Comparison of ENCODE assay signal across 1 cellular context in the genomic region with DNA sequence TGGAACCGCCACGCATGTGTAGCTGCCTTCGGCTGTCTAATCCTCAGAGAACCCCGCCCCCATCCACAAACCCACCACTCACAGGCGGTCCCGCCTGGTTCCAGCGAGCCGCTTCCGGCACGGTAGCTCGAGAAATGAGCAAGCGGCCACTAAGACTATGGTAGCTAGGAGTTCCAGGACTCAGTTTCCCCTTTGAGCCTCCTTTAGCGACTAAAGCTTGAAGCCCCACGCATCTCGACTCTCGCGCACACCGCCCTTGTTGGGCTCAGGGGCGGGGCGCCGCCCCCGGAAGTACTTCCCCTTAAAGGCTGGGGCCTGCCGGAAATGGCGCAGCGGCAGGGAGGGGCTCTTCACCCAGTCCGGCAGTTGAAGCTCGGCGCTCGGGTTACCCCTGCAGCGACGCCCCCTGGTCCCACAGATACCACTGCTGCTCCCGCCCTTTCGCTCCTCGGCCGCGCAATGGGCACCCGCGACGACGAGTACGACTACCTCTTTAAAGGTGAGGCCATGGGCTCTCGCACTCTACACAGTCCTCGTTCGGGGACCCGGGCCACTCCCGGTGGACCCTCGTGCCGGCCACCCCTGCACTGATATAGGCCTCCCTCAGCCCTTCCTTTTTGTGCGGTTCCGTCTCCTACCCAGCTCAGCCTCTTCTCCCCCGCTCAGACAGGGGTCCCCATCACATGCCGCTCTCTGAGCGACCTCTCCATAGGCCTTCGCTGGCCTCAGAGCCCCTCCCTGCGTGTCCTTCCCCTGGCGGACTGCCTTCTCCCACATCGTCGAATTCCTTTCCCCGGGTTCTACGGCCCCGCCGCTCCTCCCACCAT.
TF ChIP-seq lines count a peak whose summit lies in the region.

A gene (plus strand): TSS at position 365 of the 827 bp plus-strand sequence. CDS start 95 bp downstream, at position 460.

TF ChIP-seq in HepG2, 621 proteins besides CTCF, POLR2A, EP300 and RAD21 (continued from another document and continues in another):
- TF ChIP-seq, protein P1, sequence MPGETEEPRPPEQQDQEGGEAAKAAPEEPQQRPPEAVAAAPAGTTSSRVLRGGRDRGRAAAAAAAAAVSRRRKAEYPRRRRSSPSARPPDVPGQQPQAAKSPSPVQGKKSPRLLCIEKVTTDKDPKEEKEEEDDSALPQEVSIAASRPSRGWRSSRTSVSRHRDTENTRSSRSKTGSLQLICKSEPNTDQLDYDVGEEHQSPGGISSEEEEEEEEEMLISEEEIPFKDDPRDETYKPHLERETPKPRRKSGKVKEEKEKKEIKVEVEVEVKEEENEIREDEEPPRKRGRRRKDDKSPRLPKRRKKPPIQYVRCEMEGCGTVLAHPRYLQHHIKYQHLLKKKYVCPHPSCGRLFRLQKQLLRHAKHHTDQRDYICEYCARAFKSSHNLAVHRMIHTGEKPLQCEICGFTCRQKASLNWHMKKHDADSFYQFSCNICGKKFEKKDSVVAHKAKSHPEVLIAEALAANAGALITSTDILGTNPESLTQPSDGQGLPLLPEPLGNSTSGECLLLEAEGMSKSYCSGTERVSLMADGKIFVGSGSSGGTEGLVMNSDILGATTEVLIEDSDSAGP (CRISPR knock-in tag; IDR thresholded peaks at IDR 0.05; ENCODE audit: borderline replicate concordance): peak; percentile 91; the same call in 1 of the 2 replicates
- TF ChIP-seq ZNF761 (CRISPR knock-in tag; conservative IDR thresholded peaks at IDR 0.05) (peak; percentile 77), NR2F6 (IDR thresholded peaks at IDR 0.05) (no peak), NR2F6 (CRISPR knock-in tag; IDR thresholded peaks at IDR 0.05) (no peak; the same call in 1 of the 2 replicates), ZNF263 (CRISPR knock-in tag; IDR thresholded peaks at IDR 0.05) (no peak), ZNF7 (CRISPR knock-in tag; IDR thresholded peaks at IDR 0.05) (no peak), ZNF33B (CRISPR knock-in tag; IDR thresholded peaks at IDR 0.05) (no peak; the same call in 1 of the 2 replicates), MYC (CRISPR knock-in tag; IDR thresholded peaks at IDR 0.05; ENCODE audit: borderline replicate concordance) (peak; percentile 79; the same call in 1 of the 2 replicates), ZNF484 (CRISPR knock-in tag; IDR thresholded peaks at IDR 0.05; ENCODE audit: borderline replicate concordance, low read depth) (no peak), MLLT10 (CRISPR knock-in tag; IDR thresholded peaks at IDR 0.05) (no peak), HOXA3 (CRISPR knock-in tag; IDR thresholded peaks at IDR 0.05) (peak; percentile 78), ZEB1 (IDR thresholded peaks at IDR 0.05; ENCODE audit: insufficient replicate concordance, low read depth) (no peak), ZFP62 (CRISPR knock-in tag; IDR thresholded peaks at IDR 0.05) (no peak), MBD4 (IDR thresholded peaks at IDR 0.05; ENCODE audit: borderline replicate concordance, low read length) (no peak), YEATS4 (CRISPR knock-in tag; IDR thresholded peaks at IDR 0.05; ENCODE audit: borderline replicate concordance) (peak; percentile 80), ZNF616 (CRISPR knock-in tag; IDR thresholded peaks at IDR 0.05; ENCODE audit: low read depth) (peak; percentile 57; the same call in 1 of the 2 replicates), ATAD3A (CRISPR knock-in tag; IDR thresholded peaks at IDR 0.05) (no peak), NR2C2 (CRISPR knock-in tag; IDR thresholded peaks at IDR 0.05; ENCODE audit: borderline replicate concordance) (peak; percentile 99), NFATC3 (CRISPR knock-in tag; IDR thresholded peaks at IDR 0.05) (no peak; the same call in 1 of the 2 replicates), GFI1 (CRISPR knock-in tag; IDR thresholded peaks at IDR 0.05; ENCODE audit: borderline replicate concordance) (peak; percentile 80), ZFP82 (CRISPR knock-in tag; IDR thresholded peaks at IDR 0.05; ENCODE audit: borderline replicate concordance) (peak; percentile 49; the same call in 1 of the 2 replicates), ZSCAN29 (CRISPR knock-in tag; conservative IDR thresholded peaks at IDR 0.05) (0 out of 2 replicates have a peak, but pooled peaks have one; percentile 13), GABPA (IDR thresholded peaks at IDR 0.05; ENCODE audit: low read depth, low read length) (peak; percentile 94), GABPA (CRISPR knock-in tag; IDR thresholded peaks at IDR 0.05; ENCODE audit: low read depth) (peak; percentile 98), DNMT3B (CRISPR knock-in tag; conservative IDR thresholded peaks at IDR 0.05) (0 out of 2 replicates have a peak, but pooled peaks have one; percentile 28), SIX4 (CRISPR knock-in tag; IDR thresholded peaks at IDR 0.05) (peak; percentile 82), ZNF350 (CRISPR knock-in tag; IDR thresholded peaks at IDR 0.05; ENCODE audit: borderline replicate concordance, low read depth) (peak; percentile 93), ZNF207 (IDR thresholded peaks at IDR 0.05; ENCODE audit: borderline replicate concordance) (no peak), ZNF251 (CRISPR knock-in tag; IDR thresholded peaks at IDR 0.05) (no peak), HOXA5 (CRISPR knock-in tag; IDR thresholded peaks at IDR 0.05) (peak; percentile 17), HMG20A (CRISPR knock-in tag; IDR thresholded peaks at IDR 0.05; ENCODE audit: borderline replicate concordance) (peak; percentile 16; the same call in 1 of the 2 replicates), AGO1 (IDR thresholded peaks at IDR 0.05; ENCODE audit: low read depth, low read length, poor library complexity, severe bottlenecking) (peak; percentile 65), ZFP90 (CRISPR knock-in tag; IDR thresholded peaks at IDR 0.05; ENCODE audit: borderline replicate concordance) (peak; percentile 26), ZNF160 (CRISPR knock-in tag; IDR thresholded peaks at IDR 0.05) (peak; percentile 54; the same call in 1 of the 2 replicates), DR1 (CRISPR knock-in tag; IDR thresholded peaks at IDR 0.05) (peak; percentile 86), SP140L (CRISPR knock-in tag; IDR thresholded peaks at IDR 0.05; ENCODE audit: borderline replicate concordance) (no peak), SETDB1 (CRISPR knock-in tag; IDR thresholded peaks at IDR 0.05; ENCODE audit: borderline replicate concordance) (no peak), HNF4A (CRISPR knock-in tag; IDR thresholded peaks at IDR 0.05) (no peak; the same call in 1 of the 2 replicates)
- TF ChIP-seq, protein P2, sequence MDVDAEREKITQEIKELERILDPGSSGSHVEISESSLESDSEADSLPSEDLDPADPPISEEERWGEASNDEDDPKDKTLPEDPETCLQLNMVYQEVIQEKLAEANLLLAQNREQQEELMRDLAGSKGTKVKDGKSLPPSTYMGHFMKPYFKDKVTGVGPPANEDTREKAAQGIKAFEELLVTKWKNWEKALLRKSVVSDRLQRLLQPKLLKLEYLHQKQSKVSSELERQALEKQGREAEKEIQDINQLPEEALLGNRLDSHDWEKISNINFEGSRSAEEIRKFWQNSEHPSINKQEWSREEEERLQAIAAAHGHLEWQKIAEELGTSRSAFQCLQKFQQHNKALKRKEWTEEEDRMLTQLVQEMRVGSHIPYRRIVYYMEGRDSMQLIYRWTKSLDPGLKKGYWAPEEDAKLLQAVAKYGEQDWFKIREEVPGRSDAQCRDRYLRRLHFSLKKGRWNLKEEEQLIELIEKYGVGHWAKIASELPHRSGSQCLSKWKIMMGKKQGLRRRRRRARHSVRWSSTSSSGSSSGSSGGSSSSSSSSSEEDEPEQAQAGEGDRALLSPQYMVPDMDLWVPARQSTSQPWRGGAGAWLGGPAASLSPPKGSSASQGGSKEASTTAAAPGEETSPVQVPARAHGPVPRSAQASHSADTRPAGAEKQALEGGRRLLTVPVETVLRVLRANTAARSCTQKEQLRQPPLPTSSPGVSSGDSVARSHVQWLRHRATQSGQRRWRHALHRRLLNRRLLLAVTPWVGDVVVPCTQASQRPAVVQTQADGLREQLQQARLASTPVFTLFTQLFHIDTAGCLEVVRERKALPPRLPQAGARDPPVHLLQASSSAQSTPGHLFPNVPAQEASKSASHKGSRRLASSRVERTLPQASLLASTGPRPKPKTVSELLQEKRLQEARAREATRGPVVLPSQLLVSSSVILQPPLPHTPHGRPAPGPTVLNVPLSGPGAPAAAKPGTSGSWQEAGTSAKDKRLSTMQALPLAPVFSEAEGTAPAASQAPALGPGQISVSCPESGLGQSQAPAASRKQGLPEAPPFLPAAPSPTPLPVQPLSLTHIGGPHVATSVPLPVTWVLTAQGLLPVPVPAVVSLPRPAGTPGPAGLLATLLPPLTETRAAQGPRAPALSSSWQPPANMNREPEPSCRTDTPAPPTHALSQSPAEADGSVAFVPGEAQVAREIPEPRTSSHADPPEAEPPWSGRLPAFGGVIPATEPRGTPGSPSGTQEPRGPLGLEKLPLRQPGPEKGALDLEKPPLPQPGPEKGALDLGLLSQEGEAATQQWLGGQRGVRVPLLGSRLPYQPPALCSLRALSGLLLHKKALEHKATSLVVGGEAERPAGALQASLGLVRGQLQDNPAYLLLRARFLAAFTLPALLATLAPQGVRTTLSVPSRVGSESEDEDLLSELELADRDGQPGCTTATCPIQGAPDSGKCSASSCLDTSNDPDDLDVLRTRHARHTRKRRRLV (CRISPR knock-in tag; IDR thresholded peaks at IDR 0.05): peak; percentile 82
- TF ChIP-seq, protein P3, sequence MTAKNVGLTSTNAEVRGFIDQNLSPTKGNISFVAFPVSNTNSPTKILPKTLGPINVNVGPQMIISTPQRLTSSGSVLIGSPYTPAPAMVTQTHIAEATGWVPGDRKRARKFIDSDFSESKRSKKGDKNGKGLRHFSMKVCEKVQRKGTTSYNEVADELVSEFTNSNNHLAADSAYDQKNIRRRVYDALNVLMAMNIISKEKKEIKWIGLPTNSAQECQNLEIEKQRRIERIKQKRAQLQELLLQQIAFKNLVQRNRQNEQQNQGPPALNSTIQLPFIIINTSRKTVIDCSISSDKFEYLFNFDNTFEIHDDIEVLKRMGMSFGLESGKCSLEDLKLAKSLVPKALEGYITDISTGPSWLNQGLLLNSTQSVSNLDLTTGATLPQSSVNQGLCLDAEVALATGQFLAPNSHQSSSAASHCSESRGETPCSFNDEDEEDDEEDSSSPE (CRISPR knock-in tag; IDR thresholded peaks at IDR 0.05): peak; percentile 87
- TF ChIP-seq, protein P4, sequence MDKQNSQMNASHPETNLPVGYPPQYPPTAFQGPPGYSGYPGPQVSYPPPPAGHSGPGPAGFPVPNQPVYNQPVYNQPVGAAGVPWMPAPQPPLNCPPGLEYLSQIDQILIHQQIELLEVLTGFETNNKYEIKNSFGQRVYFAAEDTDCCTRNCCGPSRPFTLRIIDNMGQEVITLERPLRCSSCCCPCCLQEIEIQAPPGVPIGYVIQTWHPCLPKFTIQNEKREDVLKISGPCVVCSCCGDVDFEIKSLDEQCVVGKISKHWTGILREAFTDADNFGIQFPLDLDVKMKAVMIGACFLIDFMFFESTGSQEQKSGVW (CRISPR knock-in tag; IDR thresholded peaks at IDR 0.05; ENCODE audit: borderline replicate concordance): no peak
- TF ChIP-seq, protein P5, sequence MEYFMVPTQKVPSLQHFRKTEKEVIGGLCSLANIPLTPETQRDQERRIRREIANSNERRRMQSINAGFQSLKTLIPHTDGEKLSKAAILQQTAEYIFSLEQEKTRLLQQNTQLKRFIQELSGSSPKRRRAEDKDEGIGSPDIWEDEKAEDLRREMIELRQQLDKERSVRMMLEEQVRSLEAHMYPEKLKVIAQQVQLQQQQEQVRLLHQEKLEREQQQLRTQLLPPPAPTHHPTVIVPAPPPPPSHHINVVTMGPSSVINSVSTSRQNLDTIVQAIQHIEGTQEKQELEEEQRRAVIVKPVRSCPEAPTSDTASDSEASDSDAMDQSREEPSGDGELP (IDR thresholded peaks at IDR 0.05; ENCODE audit: borderline replicate concordance, low read depth): 0 out of 2 replicates have a peak, but pooled peaks have one; percentile 35
- TF ChIP-seq, protein P6, sequence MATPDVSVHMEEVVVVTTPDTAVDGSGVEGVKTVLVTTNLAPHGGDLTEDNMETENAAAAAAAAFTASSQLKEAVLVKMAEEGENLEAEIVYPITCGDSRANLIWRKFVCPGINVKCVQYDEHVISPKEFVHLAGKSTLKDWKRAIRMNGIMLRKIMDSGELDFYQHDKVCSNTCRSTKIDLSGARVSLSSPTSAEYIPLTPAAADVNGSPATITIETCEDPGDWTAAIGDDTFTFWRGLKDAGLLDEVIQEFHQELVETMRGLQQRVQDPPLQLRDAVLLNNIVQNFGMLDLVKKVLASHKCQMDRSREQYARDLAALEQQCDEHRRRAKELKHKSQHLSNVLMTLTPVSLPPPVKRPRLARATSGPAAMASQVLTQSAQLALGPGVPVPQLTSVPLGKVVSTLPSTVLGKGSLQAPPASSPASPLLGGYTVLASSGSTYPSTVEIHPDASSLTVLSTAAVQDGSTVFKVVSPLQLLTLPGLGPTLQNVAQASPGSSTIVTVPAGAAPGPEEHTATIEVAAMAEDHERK (CRISPR knock-in tag; IDR thresholded peaks at IDR 0.05; ENCODE audit: low read depth): no peak
- TF ChIP-seq, protein P7, sequence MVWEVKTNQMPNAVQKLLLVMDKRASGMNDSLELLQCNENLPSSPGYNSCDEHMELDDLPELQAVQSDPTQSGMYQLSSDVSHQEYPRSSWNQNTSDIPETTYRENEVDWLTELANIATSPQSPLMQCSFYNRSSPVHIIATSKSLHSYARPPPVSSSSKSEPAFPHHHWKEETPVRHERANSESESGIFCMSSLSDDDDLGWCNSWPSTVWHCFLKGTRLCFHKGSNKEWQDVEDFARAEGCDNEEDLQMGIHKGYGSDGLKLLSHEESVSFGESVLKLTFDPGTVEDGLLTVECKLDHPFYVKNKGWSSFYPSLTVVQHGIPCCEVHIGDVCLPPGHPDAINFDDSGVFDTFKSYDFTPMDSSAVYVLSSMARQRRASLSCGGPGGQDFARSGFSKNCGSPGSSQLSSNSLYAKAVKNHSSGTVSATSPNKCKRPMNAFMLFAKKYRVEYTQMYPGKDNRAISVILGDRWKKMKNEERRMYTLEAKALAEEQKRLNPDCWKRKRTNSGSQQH (CRISPR knock-in tag; IDR thresholded peaks at IDR 0.05; ENCODE audit: low read depth): peak; percentile 68; the same call in 1 of the 2 replicates
- TF ChIP-seq, protein P8, sequence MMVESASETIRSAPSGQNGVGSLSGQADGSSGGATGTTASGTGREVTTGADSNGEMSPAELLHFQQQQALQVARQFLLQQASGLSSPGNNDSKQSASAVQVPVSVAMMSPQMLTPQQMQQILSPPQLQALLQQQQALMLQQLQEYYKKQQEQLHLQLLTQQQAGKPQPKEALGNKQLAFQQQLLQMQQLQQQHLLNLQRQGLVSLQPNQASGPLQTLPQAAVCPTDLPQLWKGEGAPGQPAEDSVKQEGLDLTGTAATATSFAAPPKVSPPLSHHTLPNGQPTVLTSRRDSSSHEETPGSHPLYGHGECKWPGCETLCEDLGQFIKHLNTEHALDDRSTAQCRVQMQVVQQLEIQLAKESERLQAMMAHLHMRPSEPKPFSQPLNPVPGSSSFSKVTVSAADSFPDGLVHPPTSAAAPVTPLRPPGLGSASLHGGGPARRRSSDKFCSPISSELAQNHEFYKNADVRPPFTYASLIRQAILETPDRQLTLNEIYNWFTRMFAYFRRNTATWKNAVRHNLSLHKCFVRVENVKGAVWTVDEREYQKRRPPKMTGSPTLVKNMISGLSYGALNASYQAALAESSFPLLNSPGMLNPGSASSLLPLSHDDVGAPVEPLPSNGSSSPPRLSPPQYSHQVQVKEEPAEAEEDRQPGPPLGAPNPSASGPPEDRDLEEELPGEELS (CRISPR knock-in tag; IDR thresholded peaks at IDR 0.05): peak; percentile 45; the same call in 1 of the 2 replicates
- TF ChIP-seq, protein P9, sequence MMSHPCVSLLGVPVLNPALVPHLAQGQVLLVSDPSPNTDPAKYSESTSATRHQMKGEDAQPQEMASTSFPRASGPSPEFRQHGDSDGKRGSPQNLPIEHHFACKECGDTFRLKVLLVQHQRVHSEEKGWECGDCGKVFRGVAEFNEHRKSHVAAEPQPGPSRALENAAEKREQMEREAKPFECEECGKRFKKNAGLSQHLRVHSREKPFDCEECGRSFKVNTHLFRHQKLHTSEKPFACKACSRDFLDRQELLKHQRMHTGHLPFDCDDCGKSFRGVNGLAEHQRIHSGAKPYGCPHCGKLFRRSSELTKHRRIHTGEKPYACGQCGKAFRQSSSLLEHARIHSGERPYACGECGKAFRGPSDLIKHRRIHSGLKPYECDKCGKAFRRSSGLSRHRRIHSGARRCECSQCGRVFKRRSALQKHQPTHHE (CRISPR knock-in tag; IDR thresholded peaks at IDR 0.05; ENCODE audit: borderline replicate concordance): peak; percentile 82; the same call in 1 of the 2 replicates
